ENCODE assay signal across 11 cellular contexts in genomic region chr4:137881641-137882040, GRCh38.
"Had no signal": no experiment of that assay in that cellular context is flagged by ENCODE, and none has a peak within 500 bp of the region (broad histone marks: within the 10 kb centered on the region; RNA-seq: fewer than 3 reads in every experiment).

No MANE protein-coding gene starts in this region.

- H3K9me3 ChIP-seq: ascending aorta, neutrophil had no signal

- H3K27me3 ChIP-seq: ascending aorta, gastroesophageal sphincter, neutrophil had no signal

- H3K36me3 ChIP-seq: ascending aorta, gastroesophageal sphincter, neutrophil had no signal

- H3K4me1 ChIP-seq: ascending aorta, gastroesophageal sphincter had no signal

- H3K27ac ChIP-seq: ascending aorta, gastroesophageal sphincter, neutrophil had no signal

- DNase-seq: activated CD4-positive, CD25-positive, alpha-beta regulatory T cell treated with anti-CD3 and anti-CD28 coated beads, Interleukin-2, amount 50 U/mL, for 72 hours; activated CD8-positive, alpha-beta memory T cell treated with anti-CD3 and anti-CD28 coated beads, Interleukin-2, amount 10 ng/mL, durations not matched to agents 7 days and 5 days; activated naive CD4-positive, alpha-beta T cell treated with anti-CD3 and anti-CD28 coated beads, Interleukin-2, amount 10 ng/mL, durations not matched to agents 7 days and 5 days; activated T-cell treated with anti-CD3 and anti-CD28 coated beads, Interleukin-2, amount 50 U/mL, for 1 hour; naive B cell; retina; stimulated activated CD4-positive, alpha-beta T cell treated with anti-CD3 and anti-CD28 coated beads, Interleukin-12 subunit alpha, Interleukin-12 subunit beta, amount 100 ng/mL, for 4 hours had no signal

- H3K4me3 ChIP-seq: ascending aorta, gastroesophageal sphincter, lung had no signal
